ENCODE assay signal across 12 cellular contexts in genomic region chr18:12857215-12857924, GRCh38. TPM values are rescaled to one million over a fixed set of nuclear protein-coding genes. Genes with fewer than 3 reads are reported as not detected.
DNase-seq lines count a peak whose midpoint lies in the region; ATAC-seq and TF ChIP-seq lines count a peak whose summit lies in the region.
"Had no signal": no experiment of that assay in that cellular context is flagged by ENCODE, and none has a peak within 500 bp of the region (broad histone marks: within the 10 kb centered on the region; RNA-seq: fewer than 3 reads in every experiment).

No MANE protein-coding gene starts in this region.

- H3K36me3 ChIP-seq in testis (ENCODE audit: low read depth, missing control alignments) (no peaks in the 10 kb centered on the region), heart right ventricle (peaks cover 0 to 29% (median 0%) of the 10 kb centered on the region in 9 donors)

- peak; percentile 74 for DNase-seq in activated naive CD4-positive, alpha-beta T cell treated with anti-CD3 and anti-CD28 coated beads for 36 hours
- DNase-seq in activated naive CD4-positive, alpha-beta T cell treated with anti-CD3 and anti-CD28 coated beads, Interleukin-2, amount 50 U/mL, for 16 hours: no peak
- DNase-seq in activated CD4-positive, alpha-beta T cell treated with anti-CD3 and anti-CD28 coated beads, Interleukin-2, amount 10 ng/mL, durations not matched to agents 24 days and 14 days: peak; percentile 73
- DNase-seq in immature natural killer cell (no peak), NCI-H1417 (lab: John Stamatoyannopoulos, UW) (no peak), testis (no peak), heart right ventricle (no peak)
- DNase-seq: DMS153, left ventricle myocardium superior, Peyer's patch had no signal

- H3K4me1 ChIP-seq in testis (peaks cover 11% of the 10 kb centered on the region), heart right ventricle (peaks cover 0 to 19% (median 8%) of the 10 kb centered on the region in 9 donors)

- intact Hi-C loops in activated naive CD4-positive, alpha-beta T cell treated with anti-CD3 and anti-CD28 coated beads for 36 hours (cut with micrococcal nuclease): loop anchor here (1.0 kb wide), 1 partner anchor 18 kb away; no protein-coding TSS in a partner anchor
- intact Hi-C loops in activated CD4-positive, alpha-beta T cell treated with anti-CD3 and anti-CD28 coated beads, Interleukin-2, amount 10 ng/mL, durations not matched to agents 24 days and 14 days (cut with micrococcal nuclease): loop anchor here (1.0 kb wide), 1 partner anchor 18 kb away; no protein-coding TSS in a partner anchor
- intact Hi-C loops in testis (cut with DNase I; ENCODE audit: low total_unique reads): no loop called here
- intact Hi-C loops in heart right ventricle (cut with DNase I): no loop called here

- no peak for TF ChIP-seq POLR2A in testis (IDR thresholded peaks at IDR 0.05)

- H3K4me3 ChIP-seq in testis (no peak overlapping the region), heart right ventricle (no peak overlapping the region)
- H3K4me3 ChIP-seq: Peyer's patch had no signal

- H3K27ac ChIP-seq in testis (no peak overlapping the region), heart right ventricle (no peak overlapping the region)
- H3K27ac ChIP-seq: epithelial cell of prostate, Peyer's patch had no signal

- no peak overlapping the region for H3K4me3 Mint-ChIP-seq in activated naive CD4-positive, alpha-beta T cell treated with anti-CD3 and anti-CD28 coated beads for 36 hours
- H3K4me3 Mint-ChIP-seq in activated CD4-positive, alpha-beta T cell treated with anti-CD3 and anti-CD28 coated beads, Interleukin-2, amount 10 ng/mL, durations not matched to agents 24 days and 14 days: peak overlapping the region; percentile 38
- peak overlapping the region in 1 of 5 donors; percentile 34 for H3K4me3 Mint-ChIP-seq in immature natural killer cell

- WGBS in testis, 2 donors: 65 to 75% methylated on average over 6 of the region's 6 CpGs
- WGBS in heart right ventricle, 2 donors: 83 to 84% methylated on average over 6 of the region's 6 CpGs

- no peaks in the 10 kb centered on the region for H3K27me3 ChIP-seq in testis
- no peaks in the 10 kb centered on the region for H3K27me3 ChIP-seq in heart right ventricle
- H3K27me3 ChIP-seq: Peyer's patch had no signal

- H3K9me3 ChIP-seq in testis: no peaks in the 10 kb centered on the region
- no peaks in the 10 kb centered on the region for H3K9me3 ChIP-seq in heart right ventricle
- H3K9me3 ChIP-seq: Peyer's patch had no signal

- TF ChIP-seq CTCF in testis (IDR thresholded peaks at IDR 0.05) (no peak), heart right ventricle (IDR thresholded peaks at IDR 0.05) (no peak)

- H3K9me3 Mint-ChIP-seq in activated naive CD4-positive, alpha-beta T cell treated with anti-CD3 and anti-CD28 coated beads for 36 hours: no peaks in the 10 kb centered on the region
- H3K9me3 Mint-ChIP-seq in activated CD4-positive, alpha-beta T cell treated with anti-CD3 and anti-CD28 coated beads, Interleukin-2, amount 10 ng/mL, durations not matched to agents 24 days and 14 days: peaks cover 5% of the 10 kb centered on the region
- no peaks in the 10 kb centered on the region for H3K9me3 Mint-ChIP-seq in immature natural killer cell

- H3K27ac Mint-ChIP-seq in activated naive CD4-positive, alpha-beta T cell treated with anti-CD3 and anti-CD28 coated beads for 36 hours: peak overlapping the region; percentile 59
- peak overlapping the region; percentile 30 for H3K27ac Mint-ChIP-seq in activated CD4-positive, alpha-beta T cell treated with anti-CD3 and anti-CD28 coated beads, Interleukin-2, amount 10 ng/mL, durations not matched to agents 24 days and 14 days
- peak overlapping the region; percentile 7 to 55 (median 27) for H3K27ac Mint-ChIP-seq in immature natural killer cell

- ATAC-seq in GM19035 (IDR thresholded peaks at IDR 0.05; ENCODE audit: unreplicated experiment) (no peak), heart right ventricle (no peak)
- ATAC-seq: left ventricle myocardium superior had no signal

- CTCF ChIA-PET in activated naive CD4-positive, alpha-beta T cell treated with anti-CD3 and anti-CD28 coated beads for 36 hours (lab: Charles Lee): interaction anchor here (0.5 to 0.8 kb wide), 2 partner anchors 16 to 466 kb away, joined by 3 to 4 read pairs; no protein-coding TSS in a partner anchor

- peaks cover 53% of the 10 kb centered on the region for H3K4me1 Mint-ChIP-seq in activated naive CD4-positive, alpha-beta T cell treated with anti-CD3 and anti-CD28 coated beads for 36 hours (ENCODE audit: low read depth)
- peaks cover 60% of the 10 kb centered on the region for H3K4me1 Mint-ChIP-seq in activated CD4-positive, alpha-beta T cell treated with anti-CD3 and anti-CD28 coated beads, Interleukin-2, amount 10 ng/mL, durations not matched to agents 24 days and 14 days
- peaks cover 59 to 86% of the 10 kb centered on the region in 2 donors for H3K4me1 Mint-ChIP-seq in immature natural killer cell

- peaks cover 28% of the 10 kb centered on the region for H3K36me3 Mint-ChIP-seq in activated naive CD4-positive, alpha-beta T cell treated with anti-CD3 and anti-CD28 coated beads for 36 hours (ENCODE audit: low read depth)
- peaks cover 50% of the 10 kb centered on the region for H3K36me3 Mint-ChIP-seq in activated CD4-positive, alpha-beta T cell treated with anti-CD3 and anti-CD28 coated beads, Interleukin-2, amount 10 ng/mL, durations not matched to agents 24 days and 14 days (ENCODE audit: low read depth)
- H3K36me3 Mint-ChIP-seq in immature natural killer cell: peaks cover 14 to 28% (median 22%) of the 10 kb centered on the region in 3 donors

- no peaks in the 10 kb centered on the region for H3K27me3 Mint-ChIP-seq in activated naive CD4-positive, alpha-beta T cell treated with anti-CD3 and anti-CD28 coated beads for 36 hours (ENCODE audit: low read depth)
- H3K27me3 Mint-ChIP-seq in activated CD4-positive, alpha-beta T cell treated with anti-CD3 and anti-CD28 coated beads, Interleukin-2, amount 10 ng/mL, durations not matched to agents 24 days and 14 days: no peaks in the 10 kb centered on the region
- H3K27me3 Mint-ChIP-seq in immature natural killer cell (ENCODE audit: low read depth in 3 of 3): peaks cover 0 to 5% (median 1%) of the 10 kb centered on the region in 3 donors

RNA-seq across cellular contexts. Expression of gene PTPN2, which starts 26.7 kb away (rescaled TPM):
- total RNA-seq in activated naive CD4-positive, alpha-beta T cell treated with anti-CD3 and anti-CD28 coated beads for 36 hours: 10 to 100 TPM; 68.5 to 71.8 TPM
- 68.8 and 72.5 TPM in 2 replicates for total RNA-seq in activated CD4-positive, alpha-beta T cell treated with anti-CD3 and anti-CD28 coated beads, Interleukin-2, amount 10 ng/mL, durations not matched to agents 24 days and 14 days
- polyA plus RNA-seq in immature natural killer cell: 100 to 1,000 TPM; 103 to 122 (median 117) TPM
- total RNA-seq in testis: 10 to 100 TPM; 37.4 to 41.5 TPM
- polyA plus RNA-seq in testis (ENCODE audit: insufficient read depth, low read depth, low replicate concordance): 24.5 TPM
- 10 to 100 TPM; 10.5 to 19.5 (median 13.5) TPM for total RNA-seq in heart right ventricle
- 10 to 100 TPM; 11.8 to 16.6 TPM for polyA plus RNA-seq in heart right ventricle

Comparison
In these comparisons a context has a peak if more than half of its experiments do, and no peak if none do; other contexts are left out.
1. DNase-seq: peak in activated naive CD4-positive, alpha-beta T cell treated with anti-CD3 and anti-CD28 coated beads for 36 hours (single experiment) and activated CD4-positive, alpha-beta T cell treated with anti-CD3 and anti-CD28 coated beads, Interleukin-2, amount 10 ng/mL, durations not matched to agents 24 days and 14 days (single experiment); none in activated naive CD4-positive, alpha-beta T cell treated with anti-CD3 and anti-CD28 coated beads, Interleukin-2, amount 50 U/mL, for 16 hours (single experiment), immature natural killer cell (0 of 3), NCI-H1417 (0 of 3), testis (single experiment) and heart right ventricle (0 of 2).
2. intact Hi-C loops: an anchor here in activated naive CD4-positive, alpha-beta T cell treated with anti-CD3 and anti-CD28 coated beads for 36 hours (1.0 kb wide) and activated CD4-positive, alpha-beta T cell treated with anti-CD3 and anti-CD28 coated beads, Interleukin-2, amount 10 ng/mL, durations not matched to agents 24 days and 14 days (1.0 kb wide); none called in testis and heart right ventricle.
3. Peak in every context shown above with its lines, with median percentiles within 50 percentile points of each other: H3K27ac Mint-ChIP-seq.